In genomic region chr1:22281521-22282241, GRCh38 we compare ENCODE assay signal across 16 cellular contexts.
"Had no signal": no experiment of that assay in that cellular context is flagged by ENCODE, and none has a peak within 500 bp of the region (broad histone marks: within the 10 kb centered on the region; RNA-seq: fewer than 3 reads in every experiment).

No MANE protein-coding gene starts in this region.

- H3K9me3 ChIP-seq: vagina had no signal

- H3K4me1 ChIP-seq: esophagus muscularis mucosa, gastroesophageal sphincter, heart left ventricle, tibial nerve, vagina had no signal

- H3K9me3 Mint-ChIP-seq: activated T-helper 1 cell treated with anti-CD3 and anti-CD28 coated beads, Interleukin-12 subunit alpha, Interleukin-12 subunit beta, Interleukin-2, Interleukin-4 antibody, amounts not matched to agents 30 ng/mL and 10 ng/mL and 1 ng/mL, durations not matched to agents 14 hours and 24 hours and 36 hours had no signal

- H3K27ac Mint-ChIP-seq: activated T-helper 1 cell treated with anti-CD3 and anti-CD28 coated beads, Interleukin-12 subunit alpha, Interleukin-12 subunit beta, Interleukin-2, Interleukin-4 antibody, amounts not matched to agents 30 ng/mL and 10 ng/mL and 1 ng/mL, durations not matched to agents 14 hours and 24 hours and 36 hours; memory B cell; naive thymus-derived CD4-positive, alpha-beta T cell; T-helper 17 cell had no signal

- H3K27ac ChIP-seq: esophagus muscularis mucosa, gastroesophageal sphincter, heart left ventricle, tibial nerve, vagina, WERI-Rb-1 had no signal

- FAIRE-seq: endothelial cell of umbilical vein had no signal

- H3K36me3 ChIP-seq: esophagus muscularis mucosa, gastroesophageal sphincter, heart left ventricle, tibial nerve, vagina, WERI-Rb-1 had no signal

- H3K4me1 Mint-ChIP-seq: memory B cell; naive thymus-derived CD4-positive, alpha-beta T cell; T-helper 17 cell had no signal

- H3K4me3 Mint-ChIP-seq: activated T-helper 1 cell treated with anti-CD3 and anti-CD28 coated beads, Interleukin-12 subunit alpha, Interleukin-12 subunit beta, Interleukin-2, Interleukin-4 antibody, amounts not matched to agents 30 ng/mL and 10 ng/mL and 1 ng/mL, durations not matched to agents 14 hours and 24 hours and 36 hours; memory B cell; naive thymus-derived CD4-positive, alpha-beta T cell; T-helper 17 cell had no signal

- H3K4me3 ChIP-seq: esophagus muscularis mucosa, gastroesophageal sphincter, heart left ventricle, tibial nerve, vagina had no signal

- DNase-seq: activated CD4-positive, alpha-beta T cell treated with anti-CD3 and anti-CD28 coated beads for 1 hour; effector CD8-positive, alpha-beta T cell; heart left ventricle; kidney glomerular epithelial cell; naive thymus-derived CD4-positive, alpha-beta T cell; retina; stimulated activated naive CD4-positive, alpha-beta T cell treated with Interleukin-2 at 50 U/mL for 16 hours; T-helper 17 cell; WERI-Rb-1 had no signal

- H3K27me3 ChIP-seq: vagina had no signal

- ATAC-seq: gastroesophageal sphincter; heart left ventricle; naive thymus-derived CD4-positive, alpha-beta T cell; T-helper 17 cell had no signal
